In the genomic region with DNA sequence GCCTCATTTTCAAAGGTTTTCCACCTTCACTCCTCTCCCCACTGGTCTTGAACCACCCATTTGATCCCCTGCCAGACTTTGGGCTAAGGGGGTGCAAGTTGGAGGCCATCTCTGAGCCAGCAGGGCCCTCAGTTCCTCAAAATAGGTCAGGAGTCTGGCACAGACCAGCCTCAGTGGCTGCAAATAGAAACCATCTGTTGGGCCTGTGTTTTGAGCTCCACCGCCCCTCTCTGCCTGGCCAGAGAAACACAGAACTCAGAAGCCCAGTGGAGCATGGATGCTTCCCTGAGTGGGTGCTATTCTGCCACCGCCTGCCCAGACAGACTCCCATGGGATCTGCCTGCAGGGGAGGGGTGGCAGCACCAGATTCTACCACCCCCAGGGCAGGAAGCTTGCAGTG, we compare ENCODE assay signal across 14 cellular contexts. TPM values are rescaled to one million over a fixed set of nuclear protein-coding genes. Genes with fewer than 3 reads are reported as not detected.
DNase-seq lines count a peak whose midpoint lies in the region; ATAC-seq and TF ChIP-seq lines count a peak whose summit lies in the region.
"Had no signal": no experiment of that assay in that cellular context is flagged by ENCODE, and none has a peak within 500 bp of the region (broad histone marks: within the 10 kb centered on the region; RNA-seq: fewer than 3 reads in every experiment).

No MANE protein-coding gene starts in this region.

- H4K20me1 ChIP-seq in GM23248 (ENCODE audit: insufficient read depth), result no peaks in the 10 kb centered on the region

- in situ Hi-C loops in GM23248 (cut with MboI), result no loop called here

- POLR2A ChIA-PET in WTC11 (lab: Charles Lee), result no interaction called here
- POLR2A ChIA-PET in HEK293T (lab: Yijun Ruan, JAX), result no interaction called here

- peak overlapping the region; percentile 19 for H3K4me2 ChIP-seq in GM23248 (ENCODE audit: unreplicated experiment)

- peaks cover 23% of the 10 kb centered on the region for H3K4me1 Mint-ChIP-seq in WTC11
- H3K4me1 Mint-ChIP-seq: activated CD8-positive, alpha-beta memory T cell treated with anti-CD3 and anti-CD28 coated beads, Interleukin-2, amount 10 ng/mL, durations not matched to agents 7 days and 5 days; activated naive CD8-positive, alpha-beta T cell treated with anti-CD3 and anti-CD28 coated beads for 36 hours; stimulated activated naive CD8-positive, alpha-beta T cell treated with anti-CD3 and anti-CD28 coated beads, Interleukin-15, amount 100 ng/mL, for 72 hours had no signal

- H3K27ac ChIP-seq in GM23248 (no peak overlapping the region), substantia nigra (ENCODE audit: low read depth, low read length, poor library complexity, severe bottlenecking) (peak overlapping the region; percentile 76)

- H3K9me2 ChIP-seq in GM23248 (ENCODE audit: insufficient read depth), result no peaks in the 10 kb centered on the region

- H2AFZ ChIP-seq in GM23248, result no peak overlapping the region

- no peak overlapping the region for H3K27ac Mint-ChIP-seq in WTC11
- H3K27ac Mint-ChIP-seq: activated CD8-positive, alpha-beta memory T cell treated with anti-CD3 and anti-CD28 coated beads, Interleukin-2, amount 10 ng/mL, durations not matched to agents 7 days and 5 days; activated naive CD8-positive, alpha-beta T cell treated with anti-CD3 and anti-CD28 coated beads for 36 hours had no signal

- H3F3A ChIP-seq in GM23248 (ENCODE audit: insufficient read depth), result peaks cover 19% of the 10 kb centered on the region

- TF ChIP-seq CTCF in WTC11 (IDR thresholded peaks at IDR 0.05), result no peak

- no peaks in the 10 kb centered on the region for H3K36me3 ChIP-seq in GM23248 (ENCODE audit: low read depth)
- H3K36me3 ChIP-seq: sigmoid colon had no signal

- H3K4me1 ChIP-seq in GM23248 (ENCODE audit: insufficient read depth), result peaks cover 39% of the 10 kb centered on the region

- H3K9ac ChIP-seq in GM23248, result 0 out of 2 replicates have a peak overlapping the region, but pooled peaks have one; percentile 0

- no peaks in the 10 kb centered on the region for H3K9me3 ChIP-seq in GM23248 (ENCODE audit: low read depth)
- H3K9me3 ChIP-seq: sigmoid colon had no signal

- H3K27me3 ChIP-seq in GM23248 (replicated peaks; ENCODE audit: insufficient read depth), result no peaks in the 10 kb centered on the region
- H3K27me3 ChIP-seq: sigmoid colon had no signal

- H3K79me2 ChIP-seq in GM23248 (ENCODE audit: insufficient read depth), result peaks cover 4% of the 10 kb centered on the region; the same call in 1 of the 2 replicates

- H3K4me3 ChIP-seq in GM23248, result no peak overlapping the region
- H3K4me3 ChIP-seq: coronary artery, sigmoid colon had no signal

- no peak overlapping the region for H3K4me3 Mint-ChIP-seq in WTC11
- H3K4me3 Mint-ChIP-seq: activated CD8-positive, alpha-beta memory T cell treated with anti-CD3 and anti-CD28 coated beads, Interleukin-2, amount 10 ng/mL, durations not matched to agents 7 days and 5 days; activated naive CD8-positive, alpha-beta T cell treated with anti-CD3 and anti-CD28 coated beads for 36 hours; stimulated activated naive CD8-positive, alpha-beta T cell treated with anti-CD3 and anti-CD28 coated beads, Interleukin-15, amount 100 ng/mL, for 72 hours had no signal

- DNase-seq in GM23248, result peak; percentile 52
- DNase-seq in amygdala (lab: John Stamatoyannopoulos, UW), result peak in 42 of 56 donors; percentile 16 to 81 (median 48)
- DNase-seq in left ventricle myocardium superior, result peak; percentile 64
- DNase-seq in substantia nigra (lab: John Stamatoyannopoulos, UW), result peak in 37 of 49 donors; percentile 19 to 90 (median 60)
- no peak for DNase-seq in WTC11 (ENCODE audit: low spot score)
- no peak for DNase-seq in stimulated activated CD4-positive, alpha-beta T cell treated with anti-CD3 and anti-CD28 coated beads, Interleukin-12 subunit alpha, Interleukin-12 subunit beta, amount 100 ng/mL, for 4 hours
- no peak for DNase-seq in HEK293T (ENCODE audit: extremely low spot score)
- DNase-seq: activated CD8-positive, alpha-beta memory T cell treated with anti-CD3 and anti-CD28 coated beads, Interleukin-2, amount 10 ng/mL, durations not matched to agents 7 days and 5 days; activated naive CD8-positive, alpha-beta T cell treated with anti-CD3 and anti-CD28 coated beads for 36 hours; MV-4-11; sigmoid colon; stimulated activated naive CD8-positive, alpha-beta T cell treated with anti-CD3 and anti-CD28 coated beads, Interleukin-15, amount 100 ng/mL, for 72 hours had no signal

- ATAC-seq in left ventricle myocardium superior (peak; percentile 77), WTC11 (no peak)
- ATAC-seq: activated CD8-positive, alpha-beta memory T cell treated with anti-CD3 and anti-CD28 coated beads, Interleukin-2, amount 10 ng/mL, durations not matched to agents 7 days and 5 days; stimulated activated naive CD8-positive, alpha-beta T cell treated with anti-CD3 and anti-CD28 coated beads, Interleukin-15, amount 100 ng/mL, for 72 hours had no signal

- CTCF ChIA-PET in WTC11 (lab: Charles Lee), result interaction anchor here (0.9 to 9.6 kb wide), 7 partner anchors 16 to 241 kb away, joined by 3 to 127 read pairs (median 5); no protein-coding TSS in a partner anchor
- CTCF ChIA-PET in HEK293T (lab: Yijun Ruan, JAX), result interaction anchor here (0.6 kb wide), 1 partner anchor 473 kb away, joined by 3 read pairs; no protein-coding TSS in a partner anchor

- intact Hi-C loops in left ventricle myocardium superior (cut with micrococcal nuclease), result no loop called here

- WGBS in GM23248 (ENCODE audit: low coverage in 1 of 2, low lambda C conversion rate in 2 of 2, missing lambda C conversion rate in 2 of 2), 2 experiments, result 15 to 26% methylated on average over 2 of the region's 2 CpGs

- no peaks in the 10 kb centered on the region for H3K9me3 Mint-ChIP-seq in WTC11
- H3K9me3 Mint-ChIP-seq: activated naive CD8-positive, alpha-beta T cell treated with anti-CD3 and anti-CD28 coated beads for 36 hours; stimulated activated naive CD8-positive, alpha-beta T cell treated with anti-CD3 and anti-CD28 coated beads, Interleukin-15, amount 100 ng/mL, for 72 hours had no signal

- H3K27me3 Mint-ChIP-seq in WTC11 (ENCODE audit: low read depth), result no peaks in the 10 kb centered on the region
- H3K27me3 Mint-ChIP-seq: activated naive CD8-positive, alpha-beta T cell treated with anti-CD3 and anti-CD28 coated beads for 36 hours had no signal

- no peaks in the 10 kb centered on the region for H3K36me3 Mint-ChIP-seq in WTC11
- H3K36me3 Mint-ChIP-seq: activated CD8-positive, alpha-beta memory T cell treated with anti-CD3 and anti-CD28 coated beads, Interleukin-2, amount 10 ng/mL, durations not matched to agents 7 days and 5 days; activated naive CD8-positive, alpha-beta T cell treated with anti-CD3 and anti-CD28 coated beads for 36 hours had no signal

TF ChIP-seq in HEK293T, 16 proteins besides CTCF, POLR2A, EP300 and RAD21:
- TF ChIP-seq L3MBTL2 (conservative IDR thresholded peaks at IDR 0.05), result no peak
- TF ChIP-seq SUZ12 (IDR thresholded peaks at IDR 0.05), result no peak
- no peak for TF ChIP-seq HDGF (IDR thresholded peaks at IDR 0.05; ENCODE audit: borderline replicate concordance)
- no peak for TF ChIP-seq CTBP1 (IDR thresholded peaks at IDR 0.05; ENCODE audit: borderline replicate concordance)
- TF ChIP-seq FOXM1 (IDR thresholded peaks at IDR 0.05; ENCODE audit: borderline replicate concordance), result no peak
- TF ChIP-seq ARNT (IDR thresholded peaks at IDR 0.05), result no peak
- TF ChIP-seq FOXA1 (IDR thresholded peaks at IDR 0.05), result no peak
- TF ChIP-seq LEF1 (IDR thresholded peaks at IDR 0.05; ENCODE audit: borderline replicate concordance), result no peak
- TF ChIP-seq TARDBP (IDR thresholded peaks at IDR 0.05), result no peak
- TF ChIP-seq, protein P1, sequence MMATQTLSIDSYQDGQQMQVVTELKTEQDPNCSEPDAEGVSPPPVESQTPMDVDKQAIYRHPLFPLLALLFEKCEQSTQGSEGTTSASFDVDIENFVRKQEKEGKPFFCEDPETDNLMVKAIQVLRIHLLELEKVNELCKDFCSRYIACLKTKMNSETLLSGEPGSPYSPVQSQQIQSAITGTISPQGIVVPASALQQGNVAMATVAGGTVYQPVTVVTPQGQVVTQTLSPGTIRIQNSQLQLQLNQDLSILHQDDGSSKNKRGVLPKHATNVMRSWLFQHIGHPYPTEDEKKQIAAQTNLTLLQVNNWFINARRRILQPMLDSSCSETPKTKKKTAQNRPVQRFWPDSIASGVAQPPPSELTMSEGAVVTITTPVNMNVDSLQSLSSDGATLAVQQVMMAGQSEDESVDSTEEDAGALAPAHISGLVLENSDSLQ (IDR thresholded peaks at IDR 0.05), result no peak
- TF ChIP-seq BHLHE40 (IDR thresholded peaks at IDR 0.05; ENCODE audit: borderline replicate concordance), result no peak
- TF ChIP-seq ZNF384 (IDR thresholded peaks at IDR 0.05), result no peak
- no peak for TF ChIP-seq NFRKB (IDR thresholded peaks at IDR 0.05)
- no peak for TF ChIP-seq SP1 (IDR thresholded peaks at IDR 0.05)
- no peak for TF ChIP-seq FOXK2 (IDR thresholded peaks at IDR 0.05)

RNA-seq across cellular contexts. Expression of a gene that starts 56.3 kb away (rescaled TPM):
- total RNA-seq in GM23248 (2014; rRNA removed; shearing (Covaris generic)), result 7.6 and 7.7 TPM in 2 replicates
- polyA plus RNA-seq in GM23248 (2016; fragmentation: Nextera tagmentation; extraction: Ambion mirVana), result 2.7 and 3.7 TPM in 2 replicates
- total RNA-seq in left ventricle myocardium superior (5.9 TPM), WTC11 (2021) (3.5 to 4.9 TPM (median 3.6 TPM) in 3 replicates)
- total RNA-seq: activated CD8-positive, alpha-beta memory T cell treated with anti-CD3 and anti-CD28 coated beads, Interleukin-2, amount 10 ng/mL, durations not matched to agents 7 days and 5 days; activated naive CD8-positive, alpha-beta T cell treated with anti-CD3 and anti-CD28 coated beads for 36 hours; NCI-H460 had no signal

Comparison
In these comparisons a context has a peak if more than half of its experiments do, and no peak if none do; other contexts are left out.
1. DNase-seq: peak in GM23248 (single experiment), amygdala (42 of 56), left ventricle myocardium superior (single experiment) and substantia nigra (37 of 49); none in WTC11 (single experiment), stimulated activated CD4-positive, alpha-beta T cell treated with anti-CD3 and anti-CD28 coated beads, Interleukin-12 subunit alpha, Interleukin-12 subunit beta, amount 100 ng/mL, for 4 hours (single experiment) and HEK293T (single experiment).